Comparison of ENCODE assay signal across 22 cellular contexts in the genomic region with DNA sequence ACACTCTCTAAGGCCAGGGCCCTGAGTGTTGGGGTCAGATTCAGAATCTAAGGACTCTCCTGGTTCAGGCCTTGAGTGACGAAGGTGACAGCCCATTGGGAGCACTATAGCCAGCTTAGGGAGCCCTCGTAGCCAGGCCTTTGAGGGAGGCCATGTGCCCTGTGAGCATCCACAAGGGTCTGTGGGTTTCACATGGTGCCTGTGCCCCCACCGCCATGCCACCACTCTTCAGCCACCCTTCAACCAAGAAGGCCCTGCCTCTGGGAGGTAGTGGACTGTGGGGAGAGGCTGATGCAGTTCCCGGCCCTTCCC. TPM values are rescaled to one million over a fixed set of nuclear protein-coding genes. Genes with fewer than 3 reads are reported as not detected.
DNase-seq lines count a peak whose midpoint lies in the region; ATAC-seq and TF ChIP-seq lines count a peak whose summit lies in the region.
"Had no signal": no experiment of that assay in that cellular context is flagged by ENCODE, and none has a peak within 500 bp of the region (broad histone marks: within the 10 kb centered on the region; RNA-seq: fewer than 3 reads in every experiment).

No MANE protein-coding gene starts in this region.

- no peak overlapping the region for H2BK120ac ChIP-seq in neuronal stem cell (ENCODE audit: low read depth, low read length)

- H4K8ac ChIP-seq in neuronal stem cell (ENCODE audit: low read depth, low read length), result no peak overlapping the region

- peaks cover 9% of the 10 kb centered on the region for H3K79me1 ChIP-seq in neuronal stem cell (ENCODE audit: low read depth, low read length)

- no peak overlapping the region for H3K4ac ChIP-seq in neuronal stem cell (ENCODE audit: low read length)

- no peak overlapping the region for H3K27ac ChIP-seq in body of pancreas
- H3K27ac ChIP-seq in neuronal stem cell (replicated peaks; ENCODE audit: low read length), result no peak overlapping the region
- no peak overlapping the region for H3K27ac ChIP-seq in aorta (ENCODE audit: low read depth in 1 of 2, low read length in 2 of 2)
- H3K27ac ChIP-seq: neural progenitor cell, thoracic aorta had no signal

- no peak overlapping the region for H3K4me2 ChIP-seq in neuronal stem cell (ENCODE audit: insufficient read depth, low read length, poor library complexity, severe bottlenecking)

- H3K18ac ChIP-seq in neuronal stem cell (ENCODE audit: low read length), result no peak overlapping the region

- H3K14ac ChIP-seq in neuronal stem cell (ENCODE audit: low read length), result no peak overlapping the region

- DNase-seq in stimulated activated CD4-positive, alpha-beta T cell treated with anti-CD3 and anti-CD28 coated beads, Interleukin-1b, Interleukin-23, amount 100 ng/mL, for 48 hours, result peak; percentile 1
- no peak for DNase-seq in stimulated activated CD4-positive, alpha-beta T cell treated with anti-CD3 and anti-CD28 coated beads, Interleukin-4, amount 100 ng/mL, for 1 hour
- DNase-seq in body of pancreas, result peak in 3 of 4 donors; percentile 1 to 10 (median 3)
- DNase-seq in neuronal stem cell (ENCODE audit: low spot score), result no peak
- peak; percentile 40 to 43 for DNase-seq in aorta
- no peak for DNase-seq in nucleus accumbens (lab: John Stamatoyannopoulos, UW)
- no peak for DNase-seq in NCI-H524 (lab: John Stamatoyannopoulos, UW)
- DNase-seq: activated naive CD8-positive, alpha-beta T cell treated with anti-CD3 and anti-CD28 coated beads for 36 hours; CD4-positive, alpha-beta memory T cell; cortex of kidney; GF-D8; Kasumi-1; NCI-H1092 treated with DMSO at 0.1 percent for 48 hours; NCI-H2029; NK-92 treated with Interleukin-12 subunit alpha and Interleukin-12 subunit beta, amount 100 ng/mL, for 24 hours had no signal

- TF ChIP-seq CTCF in body of pancreas (IDR thresholded peaks at IDR 0.05), result no peak

- H2BK5ac ChIP-seq in neuronal stem cell (ENCODE audit: low read length), result no peak overlapping the region

- H3K9ac ChIP-seq in neuronal stem cell (ENCODE audit: low read depth, low read length, poor library complexity), result no peak overlapping the region
- H3K9ac ChIP-seq: neural progenitor cell had no signal

- TF ChIP-seq POLR2A in body of pancreas (IDR thresholded peaks at IDR 0.05), result no peak

- H3K36me3 ChIP-seq in body of pancreas (replicated peaks in 1 of 2; ENCODE audit: insufficient read depth in 1 of 2, low read depth in 2 of 2) (no peaks in the 10 kb centered on the region), neuronal stem cell (replicated peaks in 1 of 2; ENCODE audit: control insufficient read depth in 2 of 2, insufficient read depth in 2 of 2, low read length in 2 of 2) (peaks cover 12 to 26% of the 10 kb centered on the region in 2 donors), aorta (ENCODE audit: control insufficient read depth in 1 of 2, insufficient read depth in 2 of 2, low read length in 1 of 2) (peaks cover 2 to 3% of the 10 kb centered on the region in 2 donors)
- H3K36me3 ChIP-seq: neural progenitor cell had no signal

- no peak overlapping the region for H2BK15ac ChIP-seq in neuronal stem cell (ENCODE audit: low read length)

- no peak overlapping the region for H2AFZ ChIP-seq in neuronal stem cell (ENCODE audit: low read length)
- H2AFZ ChIP-seq: neural progenitor cell had no signal

- H4K91ac ChIP-seq in neuronal stem cell (ENCODE audit: low read depth, low read length, poor library complexity), result peak overlapping the region; percentile 34

- no peaks in the 10 kb centered on the region for H3K27me3 ChIP-seq in body of pancreas
- peaks cover 0 to 3% (median 0%) of the 10 kb centered on the region in 3 experiments for H3K27me3 ChIP-seq in neuronal stem cell (ENCODE audit: control insufficient read depth in 3 of 3, insufficient read depth in 3 of 3, low read depth in 1 of 3, low read length in 3 of 3)
- H3K27me3 ChIP-seq in aorta (ENCODE audit: control insufficient read depth in 1 of 2, insufficient read depth in 2 of 2, low read length in 1 of 2), result no peaks in the 10 kb centered on the region
- H3K27me3 ChIP-seq: neural progenitor cell had no signal

- H3K4me3 ChIP-seq in body of pancreas (no peak overlapping the region), neuronal stem cell (ENCODE audit: low read length in 2 of 2) (no peak overlapping the region), aorta (ENCODE audit: low read length in 2 of 2) (no peak overlapping the region)
- H3K4me3 ChIP-seq: neural progenitor cell, thoracic aorta had no signal

- WGBS in body of pancreas, 2 donors, result 73 to 96% methylated on average over 3 to 4 of the region's 4 CpGs
- no CpG with 5 or more reads among the region's 4 CpGs for WGBS in neuronal stem cell (ENCODE audit: extremely low coverage in 2 of 2, insufficient read length in 2 of 2, insufficient replicate concordance in 1 of 2), 2 donors
- WGBS in aorta, 2 donors, result 89 to 96% methylated on average over 4 of the region's 4 CpGs

- H3K23ac ChIP-seq in neuronal stem cell (ENCODE audit: low read depth, low read length, poor library complexity), result no peak overlapping the region

- H2AK5ac ChIP-seq in neuronal stem cell (ENCODE audit: low read depth, low read length), result peak overlapping the region; percentile 41

- intact Hi-C loops in body of pancreas (cut with DNase I), result no loop called here
- intact Hi-C loops in aorta (cut with DNase I), result no loop called here

- ATAC-seq in body of pancreas (no peak), aorta (ENCODE audit: low FRiP score) (no peak), GM19324 (IDR thresholded peaks at IDR 0.05; ENCODE audit: low FRiP score, unreplicated experiment) (no peak)
- ATAC-seq: left ventricle myocardium superior, WTC11 had no signal

- H3K4me1 ChIP-seq in body of pancreas (peaks cover 3% of the 10 kb centered on the region), neuronal stem cell (ENCODE audit: control insufficient read depth in 2 of 2, insufficient read depth in 1 of 2, low read depth in 1 of 2, low read length in 2 of 2) (peaks cover 21 to 31% of the 10 kb centered on the region in 2 donors), aorta (ENCODE audit: control insufficient read depth in 1 of 2, insufficient read depth in 2 of 2, low read length in 2 of 2) (no peaks in the 10 kb centered on the region)

- H3K9me3 ChIP-seq in body of pancreas (no peaks in the 10 kb centered on the region), neuronal stem cell (replicated peaks in 1 of 2; ENCODE audit: control insufficient read depth in 2 of 2, insufficient read depth in 1 of 2, low read depth in 1 of 2, low read length in 2 of 2) (no peaks in the 10 kb centered on the region), aorta (ENCODE audit: control insufficient read depth, low read length) (no peaks in the 10 kb centered on the region)
- H3K9me3 ChIP-seq: thoracic aorta had no signal

- H2BK12ac ChIP-seq in neuronal stem cell (ENCODE audit: low read length), result no peak overlapping the region

RNA-seq across cellular contexts. Expression of gene TSPAN3, which starts 37.5 kb away (rescaled TPM):
- total RNA-seq in body of pancreas (100 to 1,000 TPM in 1 of 2 donors, 10 to 100 TPM in 1; 99.1 to 118 TPM), aorta (100 to 1,000 TPM; 106 to 121 TPM)
- polyA plus RNA-seq in neuronal stem cell (2013, experiment 1 of 2), result 251 TPM
- polyA plus RNA-seq in neuronal stem cell (2013, experiment 2 of 2), result 239 TPM
- 100 to 1,000 TPM; 107 to 123 TPM for polyA plus RNA-seq in aorta

RNA-seq across cellular contexts. Expression of gene PSTPIP1, which starts 38.4 kb away (rescaled TPM):
- total RNA-seq in body of pancreas (1 to 10 TPM; 3.3 to 3.6 TPM), aorta (10 to 100 TPM; 14.1 to 42.9 TPM)
- polyA plus RNA-seq in neuronal stem cell (2013, experiment 1 of 2), result 2.0 TPM
- 1.8 TPM for polyA plus RNA-seq in neuronal stem cell (2013, experiment 2 of 2)
- 10 to 100 TPM; 16.5 to 30.4 TPM for polyA plus RNA-seq in aorta
- total RNA-seq: endothelial cell of umbilical vein, NCI-H460 had no signal
- polyA plus RNA-seq: endothelial cell of umbilical vein had no signal

Comparison
In these comparisons a context has a peak if more than half of its experiments do, and no peak if none do; other contexts are left out.
1. DNase-seq: peak in stimulated activated CD4-positive, alpha-beta T cell treated with anti-CD3 and anti-CD28 coated beads, Interleukin-1b, Interleukin-23, amount 100 ng/mL, for 48 hours (single experiment), body of pancreas (3 of 4) and aorta (2 of 2); none in stimulated activated CD4-positive, alpha-beta T cell treated with anti-CD3 and anti-CD28 coated beads, Interleukin-4, amount 100 ng/mL, for 1 hour (single experiment), neuronal stem cell (single experiment), nucleus accumbens (0 of 56) and NCI-H524 (0 of 2).